21 cellular contexts compared by ENCODE assay signal in the genomic region with DNA sequence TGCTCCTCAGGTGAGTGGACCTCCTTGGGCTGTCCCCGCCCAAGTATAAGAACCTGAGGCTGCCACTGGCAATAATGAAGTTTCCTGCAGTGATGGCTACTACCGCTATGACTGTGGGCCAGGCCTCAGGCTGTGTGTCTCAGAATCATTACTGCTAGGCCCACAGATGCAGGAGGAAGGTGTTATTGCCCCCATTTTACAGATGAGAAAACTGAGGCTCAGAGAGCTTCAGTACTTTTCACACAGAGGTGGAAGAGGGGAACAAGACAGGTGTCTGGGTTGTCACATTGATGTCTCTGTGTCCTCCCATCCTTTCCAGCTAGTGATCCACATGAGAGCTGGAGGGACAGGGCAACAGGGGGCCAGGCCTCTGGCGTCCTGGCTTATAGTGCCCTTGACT.
DNase-seq lines count a peak whose midpoint lies in the region; ATAC-seq, FAIRE-seq and TF ChIP-seq lines count a peak whose summit lies in the region.
"Had no signal": no experiment of that assay in that cellular context is flagged by ENCODE, and none has a peak within 500 bp of the region (broad histone marks: within the 10 kb centered on the region; RNA-seq: fewer than 3 reads in every experiment).

No MANE protein-coding gene starts in this region.

- no peak overlapping the region for H3K4me2 ChIP-seq in HepG2 (ENCODE audit: low read depth, low read length)
- H3K4me2 ChIP-seq in osteoblast (ENCODE audit: insufficient read depth, low read length): no peak overlapping the region
- H3K4me2 ChIP-seq: A549; BLaER1 treated with 17β-estradiol and CSF1 and Interleukin-3, amounts not matched to agents 10 nM and 100 nM had no signal

- H3K79me2 ChIP-seq in HepG2 (ENCODE audit: insufficient read depth, low read length): no peaks in the 10 kb centered on the region
- no peaks in the 10 kb centered on the region for H3K79me2 ChIP-seq in osteoblast (ENCODE audit: insufficient read depth, low read length)

- TF ChIP-seq POLR2A in HepG2 (IDR thresholded peaks at IDR 0.05; ENCODE audit: insufficient read depth in 1 of 2, low read depth in 2 of 2, low read length in 2 of 2) (no peak), right lobe of liver (IDR thresholded peaks at IDR 0.05) (no peak)

- no peaks in the 10 kb centered on the region for H3K9me3 ChIP-seq in HepG2 (ENCODE audit: low read length)
- H3K9me3 ChIP-seq in right lobe of liver: no peaks in the 10 kb centered on the region
- H3K9me3 ChIP-seq in osteoblast (ENCODE audit: low read depth, low read length): no peaks in the 10 kb centered on the region
- H3K9me3 ChIP-seq: A549, Caco-2 had no signal

- no peak overlapping the region for H3K9ac ChIP-seq in HepG2 (ENCODE audit: insufficient read depth, low read depth, low read length)
- H3K9ac ChIP-seq: BLaER1 treated with 17β-estradiol and CSF1 and Interleukin-3, amounts not matched to agents 10 nM and 100 nM had no signal

- no peaks in the 10 kb centered on the region for H3K4me1 Mint-ChIP-seq in activated T-helper 1 cell treated with anti-CD3 and anti-CD28 coated beads, Interleukin-12 subunit alpha, Interleukin-12 subunit beta, Interleukin-2, Interleukin-4 antibody, amounts not matched to agents 30 ng/mL and 10 ng/mL and 1 ng/mL, durations not matched to agents 14 hours and 24 hours and 36 hours (ENCODE audit: low read depth)
- H3K4me1 Mint-ChIP-seq: B cell had no signal

- H3K27ac Mint-ChIP-seq in activated T-helper 1 cell treated with anti-CD3 and anti-CD28 coated beads, Interleukin-12 subunit alpha, Interleukin-12 subunit beta, Interleukin-2, Interleukin-4 antibody, amounts not matched to agents 30 ng/mL and 10 ng/mL and 1 ng/mL, durations not matched to agents 14 hours and 24 hours and 36 hours: no peak overlapping the region
- H3K27ac Mint-ChIP-seq: B cell; CD4-positive, alpha-beta T cell; CD8-positive, alpha-beta T cell had no signal

- no TSS peak for BruUV-seq in HepG2 (replicated peaks; lab: Mats Ljungman, UMichigan)

- H3K27me3 ChIP-seq in HepG2 (ENCODE audit: control insufficient read depth in 1 of 2, insufficient read depth in 2 of 2, low read length in 2 of 2): peaks cover 4 to 23% of the 10 kb centered on the region in 2 experiments; a peak in 4 of 5 replicates
- no peaks in the 10 kb centered on the region for H3K27me3 ChIP-seq in right lobe of liver
- peaks cover 9% of the 10 kb centered on the region for H3K27me3 ChIP-seq in osteoblast (ENCODE audit: insufficient read depth, low read length)
- H3K27me3 ChIP-seq: BLaER1 treated with 17β-estradiol and CSF1 and Interleukin-3, amounts not matched to agents 10 nM and 100 nM had no signal

- 27% methylated on average over 3 of the region's 3 CpGs for WGBS in HepG2 (ENCODE audit: low lambda C conversion rate)
- no CpG with 5 or more reads among the region's 3 CpGs for WGBS in right lobe of liver (ENCODE audit: insufficient coverage, low coverage, low lambda C conversion rate, missing lambda C conversion rate)

- ATAC-seq in HepG2 (no peak), right lobe of liver (no peak)
- ATAC-seq: A549; CD8-positive, alpha-beta T cell had no signal

- H3K4me1 ChIP-seq in HepG2 (ENCODE audit: insufficient read depth, low read length): no peaks in the 10 kb centered on the region
- no peaks in the 10 kb centered on the region for H3K4me1 ChIP-seq in right lobe of liver
- no peaks in the 10 kb centered on the region for H3K4me1 ChIP-seq in osteoblast (ENCODE audit: insufficient read depth, low read length)
- H3K4me1 ChIP-seq: A549, Caco-2 had no signal

- H3K36me3 Mint-ChIP-seq in activated T-helper 1 cell treated with anti-CD3 and anti-CD28 coated beads, Interleukin-12 subunit alpha, Interleukin-12 subunit beta, Interleukin-2, Interleukin-4 antibody, amounts not matched to agents 30 ng/mL and 10 ng/mL and 1 ng/mL, durations not matched to agents 14 hours and 24 hours and 36 hours (ENCODE audit: low read depth): no peaks in the 10 kb centered on the region
- H3K36me3 Mint-ChIP-seq: CD8-positive, alpha-beta T cell had no signal

- CTCF ChIA-PET in HepG2 (lab: Yijun Ruan, JAX; ENCODE audit: low intra/inter-chr PET ratio, low total read pairs): no interaction called here

- H3K36me3 ChIP-seq in HepG2 (replicated peaks in 1 of 2; ENCODE audit: control insufficient read depth in 1 of 2, insufficient read depth in 2 of 2, low read length in 2 of 2) (no peaks in the 10 kb centered on the region), right lobe of liver (no peaks in the 10 kb centered on the region), osteoblast (ENCODE audit: insufficient read depth, low read length) (no peaks in the 10 kb centered on the region)
- H3K36me3 ChIP-seq: BLaER1 treated with 17β-estradiol and CSF1 and Interleukin-3, amounts not matched to agents 10 nM and 100 nM had no signal

- H2AFZ ChIP-seq in HepG2 (ENCODE audit: low read length) (no peak overlapping the region), osteoblast (ENCODE audit: low read length) (no peak overlapping the region)

- POLR2A ChIA-PET in HepG2 (lab: Yijun Ruan, JAX): no interaction called here

- intact Hi-C loops in HepG2 (cut with micrococcal nuclease; ENCODE audit: unreplicated experiment) (no loop called here), right lobe of liver (cut with DNase I) (no loop called here)
- intact Hi-C loops in activated T-helper 1 cell treated with anti-CD3 and anti-CD28 coated beads, Interleukin-12 subunit alpha, Interleukin-12 subunit beta, Interleukin-2, Interleukin-4 antibody, amounts not matched to agents 30 ng/mL and 10 ng/mL and 1 ng/mL, durations not matched to agents 14 hours and 24 hours and 36 hours (cut with micrococcal nuclease): no loop called here

- H3K9me3 Mint-ChIP-seq in activated T-helper 1 cell treated with anti-CD3 and anti-CD28 coated beads, Interleukin-12 subunit alpha, Interleukin-12 subunit beta, Interleukin-2, Interleukin-4 antibody, amounts not matched to agents 30 ng/mL and 10 ng/mL and 1 ng/mL, durations not matched to agents 14 hours and 24 hours and 36 hours: no peaks in the 10 kb centered on the region
- H3K9me3 Mint-ChIP-seq: CD4-positive, alpha-beta T cell; CD8-positive, alpha-beta T cell had no signal

- no peak for TF ChIP-seq EP300 in HepG2 (IDR thresholded peaks at IDR 0.05; ENCODE audit: low read depth in 2 of 2, low read length in 2 of 2)
- no peak for TF ChIP-seq EP300 in HepG2 (CRISPR knock-in tag; IDR thresholded peaks at IDR 0.05; ENCODE audit: borderline replicate concordance)

- H3K27ac ChIP-seq in HepG2 (ENCODE audit: extremely low read length, insufficient read depth, low read length): no peak overlapping the region
- no peak overlapping the region for H3K27ac ChIP-seq in right lobe of liver
- no peak overlapping the region for H3K27ac ChIP-seq in osteoblast (ENCODE audit: low read depth, low read length)
- H3K27ac ChIP-seq: 22Rv1; A549; BLaER1 treated with 17β-estradiol and CSF1 and Interleukin-3, amounts not matched to agents 10 nM and 100 nM; C4-2B had no signal

- no peaks in the 10 kb centered on the region for H4K20me1 ChIP-seq in HepG2 (ENCODE audit: insufficient read depth, low read length)
- no peaks in the 10 kb centered on the region for H4K20me1 ChIP-seq in osteoblast (ENCODE audit: insufficient read depth, low read length)

- no peak for TF ChIP-seq RAD21 in HepG2 (CRISPR knock-in tag; IDR thresholded peaks at IDR 0.05)

- H3K27me3 Mint-ChIP-seq in activated T-helper 1 cell treated with anti-CD3 and anti-CD28 coated beads, Interleukin-12 subunit alpha, Interleukin-12 subunit beta, Interleukin-2, Interleukin-4 antibody, amounts not matched to agents 30 ng/mL and 10 ng/mL and 1 ng/mL, durations not matched to agents 14 hours and 24 hours and 36 hours (ENCODE audit: insufficient read depth): peaks cover 5% of the 10 kb centered on the region

- TF ChIP-seq CTCF in HepG2 (CRISPR knock-in tag; IDR thresholded peaks at IDR 0.05): no peak
- no peak for TF ChIP-seq CTCF in right lobe of liver (IDR thresholded peaks at IDR 0.05)
- no peak for TF ChIP-seq CTCF in osteoblast (IDR thresholded peaks at IDR 0.05; ENCODE audit: extremely low read depth, low read depth, low read length)

- FAIRE-seq in HepG2 (lab: Jason Lieb, UNC): no peak
- FAIRE-seq: A549, D721Med, G401.6, GM12891, GM19239 had no signal

- DNase-seq in HepG2 (ENCODE audit: low spot score): no peak
- DNase-seq in right lobe of liver: no peak
- DNase-seq in osteoblast (ENCODE audit: insufficient read length, low spot score, missing footprints): peak; percentile 31
- DNase-seq in activated T-helper 1 cell treated with anti-CD3 and anti-CD28 coated beads, Interleukin-12 subunit alpha, Interleukin-12 subunit beta, Interleukin-2, Interleukin-4 antibody, amounts not matched to agents 30 ng/mL and 10 ng/mL and 1 ng/mL, durations not matched to agents 14 hours and 24 hours and 36 hours (ENCODE audit: low spot score): no peak
- DNase-seq in germinal center (ENCODE audit: low spot score): no peak
- DNase-seq: AML-193; Caco-2; Calu3; CD4-positive, alpha-beta T cell; CD8-positive, alpha-beta T cell; DMS79 treated with DMSO at 0.1 percent for 48 hours; GF-D8 had no signal

- H3K4me3 Mint-ChIP-seq in activated T-helper 1 cell treated with anti-CD3 and anti-CD28 coated beads, Interleukin-12 subunit alpha, Interleukin-12 subunit beta, Interleukin-2, Interleukin-4 antibody, amounts not matched to agents 30 ng/mL and 10 ng/mL and 1 ng/mL, durations not matched to agents 14 hours and 24 hours and 36 hours: no peak overlapping the region
- H3K4me3 Mint-ChIP-seq: B cell; CD4-positive, alpha-beta T cell; CD8-positive, alpha-beta T cell had no signal

- H3K4me3 ChIP-seq in HepG2 (replicated peaks in 1 of 3; ENCODE audit: insufficient read depth in 1 of 3, low read depth in 2 of 3, low read length in 3 of 3) (no peak overlapping the region), right lobe of liver (no peak overlapping the region), osteoblast (ENCODE audit: insufficient read depth, low read length) (no peak overlapping the region)
- H3K4me3 ChIP-seq: A549; BLaER1 treated with 17β-estradiol and CSF1 and Interleukin-3, amounts not matched to agents 10 nM and 100 nM had no signal

- in situ Hi-C loops in HepG2 (cut with HindIII; ENCODE audit: extremely low pct_ligation_motif_present, low pct_unique_long_range_greater_than_20kb): no loop called here

TF ChIP-seq in HepG2, 621 proteins besides CTCF, POLR2A, EP300 and RAD21:
- TF ChIP-seq FOXA3 (CRISPR knock-in tag; IDR thresholded peaks at IDR 0.05) (no peak), ZNF629 (CRISPR knock-in tag; conservative IDR thresholded peaks at IDR 0.05) (peak; percentile 65)
